Comparison of ENCODE assay signal across 1 cellular context in the genomic region with DNA sequence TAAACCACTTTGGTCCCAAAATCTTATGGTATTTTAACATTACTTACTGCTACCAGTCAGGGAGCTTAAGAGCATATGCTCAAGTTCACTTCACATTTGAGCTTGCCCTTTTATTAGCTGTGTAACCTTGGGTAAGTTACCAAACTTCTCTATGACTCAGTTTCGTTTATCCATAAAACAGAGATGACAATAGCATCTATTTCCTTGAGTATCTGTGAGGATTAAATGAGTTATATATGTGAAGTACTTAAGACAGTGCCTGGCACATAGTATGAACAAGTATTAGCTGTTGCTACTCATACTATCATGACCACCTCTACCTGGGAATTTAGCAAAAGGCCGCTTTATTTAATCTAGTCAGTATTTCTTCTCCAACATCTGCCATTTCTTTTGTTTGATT.
TF ChIP-seq lines count a peak whose summit lies in the region.

No MANE protein-coding gene starts in this region.

TF ChIP-seq in HepG2, 621 proteins besides CTCF, POLR2A, EP300 and RAD21:
- TF ChIP-seq, protein P1, sequence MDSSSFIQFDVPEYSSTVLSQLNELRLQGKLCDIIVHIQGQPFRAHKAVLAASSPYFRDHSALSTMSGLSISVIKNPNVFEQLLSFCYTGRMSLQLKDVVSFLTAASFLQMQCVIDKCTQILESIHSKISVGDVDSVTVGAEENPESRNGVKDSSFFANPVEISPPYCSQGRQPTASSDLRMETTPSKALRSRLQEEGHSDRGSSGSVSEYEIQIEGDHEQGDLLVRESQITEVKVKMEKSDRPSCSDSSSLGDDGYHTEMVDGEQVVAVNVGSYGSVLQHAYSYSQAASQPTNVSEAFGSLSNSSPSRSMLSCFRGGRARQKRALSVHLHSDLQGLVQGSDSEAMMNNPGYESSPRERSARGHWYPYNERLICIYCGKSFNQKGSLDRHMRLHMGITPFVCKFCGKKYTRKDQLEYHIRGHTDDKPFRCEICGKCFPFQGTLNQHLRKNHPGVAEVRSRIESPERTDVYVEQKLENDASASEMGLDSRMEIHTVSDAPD (CRISPR knock-in tag; IDR thresholded peaks at IDR 0.05), result no peak
- TF ChIP-seq, protein P2, sequence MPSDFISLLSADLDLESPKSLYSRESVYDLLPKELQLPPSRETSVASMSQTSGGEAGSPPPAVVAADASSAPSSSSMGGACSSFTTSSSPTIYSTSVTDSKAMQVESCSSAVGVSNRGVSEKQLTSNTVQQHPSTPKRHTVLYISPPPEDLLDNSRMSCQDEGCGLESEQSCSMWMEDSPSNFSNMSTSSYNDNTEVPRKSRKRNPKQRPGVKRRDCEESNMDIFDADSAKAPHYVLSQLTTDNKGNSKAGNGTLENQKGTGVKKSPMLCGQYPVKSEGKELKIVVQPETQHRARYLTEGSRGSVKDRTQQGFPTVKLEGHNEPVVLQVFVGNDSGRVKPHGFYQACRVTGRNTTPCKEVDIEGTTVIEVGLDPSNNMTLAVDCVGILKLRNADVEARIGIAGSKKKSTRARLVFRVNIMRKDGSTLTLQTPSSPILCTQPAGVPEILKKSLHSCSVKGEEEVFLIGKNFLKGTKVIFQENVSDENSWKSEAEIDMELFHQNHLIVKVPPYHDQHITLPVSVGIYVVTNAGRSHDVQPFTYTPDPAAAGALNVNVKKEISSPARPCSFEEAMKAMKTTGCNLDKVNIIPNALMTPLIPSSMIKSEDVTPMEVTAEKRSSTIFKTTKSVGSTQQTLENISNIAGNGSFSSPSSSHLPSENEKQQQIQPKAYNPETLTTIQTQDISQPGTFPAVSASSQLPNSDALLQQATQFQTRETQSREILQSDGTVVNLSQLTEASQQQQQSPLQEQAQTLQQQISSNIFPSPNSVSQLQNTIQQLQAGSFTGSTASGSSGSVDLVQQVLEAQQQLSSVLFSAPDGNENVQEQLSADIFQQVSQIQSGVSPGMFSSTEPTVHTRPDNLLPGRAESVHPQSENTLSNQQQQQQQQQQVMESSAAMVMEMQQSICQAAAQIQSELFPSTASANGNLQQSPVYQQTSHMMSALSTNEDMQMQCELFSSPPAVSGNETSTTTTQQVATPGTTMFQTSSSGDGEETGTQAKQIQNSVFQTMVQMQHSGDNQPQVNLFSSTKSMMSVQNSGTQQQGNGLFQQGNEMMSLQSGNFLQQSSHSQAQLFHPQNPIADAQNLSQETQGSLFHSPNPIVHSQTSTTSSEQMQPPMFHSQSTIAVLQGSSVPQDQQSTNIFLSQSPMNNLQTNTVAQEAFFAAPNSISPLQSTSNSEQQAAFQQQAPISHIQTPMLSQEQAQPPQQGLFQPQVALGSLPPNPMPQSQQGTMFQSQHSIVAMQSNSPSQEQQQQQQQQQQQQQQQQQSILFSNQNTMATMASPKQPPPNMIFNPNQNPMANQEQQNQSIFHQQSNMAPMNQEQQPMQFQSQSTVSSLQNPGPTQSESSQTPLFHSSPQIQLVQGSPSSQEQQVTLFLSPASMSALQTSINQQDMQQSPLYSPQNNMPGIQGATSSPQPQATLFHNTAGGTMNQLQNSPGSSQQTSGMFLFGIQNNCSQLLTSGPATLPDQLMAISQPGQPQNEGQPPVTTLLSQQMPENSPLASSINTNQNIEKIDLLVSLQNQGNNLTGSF (CRISPR knock-in tag; IDR thresholded peaks at IDR 0.05), result no peak
- TF ChIP-seq ZNF780A (CRISPR knock-in tag; IDR thresholded peaks at IDR 0.05), result no peak
- TF ChIP-seq, protein P3, sequence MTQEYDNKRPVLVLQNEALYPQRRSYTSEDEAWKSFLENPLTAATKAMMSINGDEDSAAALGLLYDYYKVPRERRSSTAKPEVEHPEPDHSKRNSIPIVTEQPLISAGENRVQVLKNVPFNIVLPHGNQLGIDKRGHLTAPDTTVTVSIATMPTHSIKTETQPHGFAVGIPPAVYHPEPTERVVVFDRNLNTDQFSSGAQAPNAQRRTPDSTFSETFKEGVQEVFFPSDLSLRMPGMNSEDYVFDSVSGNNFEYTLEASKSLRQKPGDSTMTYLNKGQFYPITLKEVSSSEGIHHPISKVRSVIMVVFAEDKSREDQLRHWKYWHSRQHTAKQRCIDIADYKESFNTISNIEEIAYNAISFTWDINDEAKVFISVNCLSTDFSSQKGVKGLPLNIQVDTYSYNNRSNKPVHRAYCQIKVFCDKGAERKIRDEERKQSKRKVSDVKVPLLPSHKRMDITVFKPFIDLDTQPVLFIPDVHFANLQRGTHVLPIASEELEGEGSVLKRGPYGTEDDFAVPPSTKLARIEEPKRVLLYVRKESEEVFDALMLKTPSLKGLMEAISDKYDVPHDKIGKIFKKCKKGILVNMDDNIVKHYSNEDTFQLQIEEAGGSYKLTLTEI (CRISPR knock-in tag; conservative IDR thresholded peaks at IDR 0.05), result no peak
- TF ChIP-seq THAP11 (CRISPR knock-in tag; IDR thresholded peaks at IDR 0.05), result no peak
- no peak for TF ChIP-seq REL (CRISPR knock-in tag; conservative IDR thresholded peaks at IDR 0.05)
- TF ChIP-seq, protein P4, sequence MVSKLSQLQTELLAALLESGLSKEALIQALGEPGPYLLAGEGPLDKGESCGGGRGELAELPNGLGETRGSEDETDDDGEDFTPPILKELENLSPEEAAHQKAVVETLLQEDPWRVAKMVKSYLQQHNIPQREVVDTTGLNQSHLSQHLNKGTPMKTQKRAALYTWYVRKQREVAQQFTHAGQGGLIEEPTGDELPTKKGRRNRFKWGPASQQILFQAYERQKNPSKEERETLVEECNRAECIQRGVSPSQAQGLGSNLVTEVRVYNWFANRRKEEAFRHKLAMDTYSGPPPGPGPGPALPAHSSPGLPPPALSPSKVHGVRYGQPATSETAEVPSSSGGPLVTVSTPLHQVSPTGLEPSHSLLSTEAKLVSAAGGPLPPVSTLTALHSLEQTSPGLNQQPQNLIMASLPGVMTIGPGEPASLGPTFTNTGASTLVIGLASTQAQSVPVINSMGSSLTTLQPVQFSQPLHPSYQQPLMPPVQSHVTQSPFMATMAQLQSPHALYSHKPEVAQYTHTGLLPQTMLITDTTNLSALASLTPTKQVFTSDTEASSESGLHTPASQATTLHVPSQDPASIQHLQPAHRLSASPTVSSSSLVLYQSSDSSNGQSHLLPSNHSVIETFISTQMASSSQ (IDR thresholded peaks at IDR 0.05; ENCODE audit: low read depth), result no peak
- TF ChIP-seq, protein P4 (CRISPR knock-in tag; IDR thresholded peaks at IDR 0.05; ENCODE audit: borderline replicate concordance), result no peak
- TF ChIP-seq, protein P5, sequence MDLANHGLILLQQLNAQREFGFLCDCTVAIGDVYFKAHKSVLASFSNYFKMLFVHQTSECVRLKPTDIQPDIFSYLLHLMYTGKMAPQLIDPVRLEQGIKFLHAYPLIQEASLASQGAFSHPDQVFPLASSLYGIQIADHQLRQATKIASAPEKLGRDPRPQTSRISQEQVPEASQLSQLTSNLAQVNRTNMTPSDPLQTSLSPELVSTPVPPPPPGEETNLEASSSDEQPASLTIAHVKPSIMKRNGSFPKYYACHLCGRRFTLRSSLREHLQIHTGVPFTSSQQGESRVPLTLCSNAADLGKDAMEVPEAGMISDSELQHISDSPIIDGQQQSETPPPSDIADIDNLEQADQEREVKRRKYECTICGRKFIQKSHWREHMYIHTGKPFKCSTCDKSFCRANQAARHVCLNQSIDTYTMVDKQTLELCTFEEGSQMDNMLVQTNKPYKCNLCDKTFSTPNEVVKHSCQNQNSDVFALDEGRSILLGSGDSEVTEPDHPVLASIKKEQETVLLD (CRISPR knock-in tag; IDR thresholded peaks at IDR 0.05; ENCODE audit: low read depth), result no peak
- TF ChIP-seq ZNF761 (CRISPR knock-in tag; conservative IDR thresholded peaks at IDR 0.05), result no peak
